Comparison of ENCODE assay signal across 8 cellular contexts in genomic region chr6:1856381-1856780, GRCh38.
DNase-seq lines count a peak whose midpoint lies in the region; ATAC-seq and TF ChIP-seq lines count a peak whose summit lies in the region.

No MANE protein-coding gene starts in this region.

- H3K36me3 ChIP-seq in H7 (replicated peaks; ENCODE audit: control insufficient read depth, insufficient read depth, low read length): no peaks in the 10 kb centered on the region

- H3K4me3 ChIP-seq in AG10803 (ENCODE audit: low read length): no peak overlapping the region
- H3K4me3 ChIP-seq in H7 (ENCODE audit: insufficient read depth, low read depth, low read length): no peak overlapping the region

- peak; percentile 64 for DNase-seq in AG10803 (ENCODE audit: low read depth)
- peak; percentile 15 for DNase-seq in GM19240 (ENCODE audit: insufficient read length, low spot score)
- DNase-seq in NCI-H748 treated with DMSO at 0.1 percent for 48 hours (lab: John Stamatoyannopoulos, UW): peak; percentile 72
- DNase-seq in kidney tubule cell (ENCODE audit: low spot score): peak; percentile 79
- no peak for DNase-seq in H7
- DNase-seq in Right ventricle myocardium inferior (ENCODE audit: missing footprints): no peak
- no peak for DNase-seq in OCI-M1 (lab: John Stamatoyannopoulos, UW)

- intact Hi-C loops in Right ventricle myocardium inferior (cut with DNase I): no loop called here

- no peaks in the 10 kb centered on the region for H3K27me3 ChIP-seq in H7 (ENCODE audit: control insufficient read depth, insufficient read depth, low read length)

- no peak for TF ChIP-seq CTCF in AG10803 (conservative IDR thresholded peaks at IDR 0.05; ENCODE audit: low read length)

- ATAC-seq in HG03108 (IDR thresholded peaks at IDR 0.05; ENCODE audit: unreplicated experiment): peak; percentile 89
- ATAC-seq in Right ventricle myocardium inferior: no peak

Comparison
In these comparisons a context has a peak if more than half of its experiments do, and no peak if none do; other contexts are left out.
1. DNase-seq: peak in AG10803 (single experiment), GM19240 (single experiment), NCI-H748 treated with DMSO at 0.1 percent for 48 hours (single experiment) and kidney tubule cell (single experiment); none in H7 (single experiment), Right ventricle myocardium inferior (single experiment) and OCI-M1 (single experiment).